Comparison of ENCODE assay signal across 18 cellular contexts in genomic region chr20:46642265-46642942, GRCh38. TPM values are rescaled to one million over a fixed set of nuclear protein-coding genes. Genes with fewer than 3 reads are reported as not detected.
A peak's percentile ranks its signal among the peaks of the same experiment; 100 is the strongest.
DNase-seq lines count a peak whose midpoint lies in the region; ATAC-seq, FAIRE-seq and TF ChIP-seq lines count a peak whose summit lies in the region.
"Had no signal": no experiment of that assay in that cellular context is flagged by ENCODE, and none has a peak within 500 bp of the region (broad histone marks: within the 10 kb centered on the region; RNA-seq: fewer than 3 reads in every experiment).

No MANE protein-coding gene starts in this region.

- TF ChIP-seq CTCF in bronchial epithelial cell (IDR thresholded peaks at IDR 0.05; ENCODE audit: insufficient read depth, low read length, severe bottlenecking) (no peak), right lobe of liver (IDR thresholded peaks at IDR 0.05) (no peak)

- peaks cover 0 to 28% (median 9%) of the 10 kb centered on the region in 4 donors for H3K4me1 ChIP-seq in right lobe of liver

- H3K4me3 ChIP-seq in bronchial epithelial cell (ENCODE audit: low read depth, low read length), result no peak overlapping the region
- no peak overlapping the region for H3K4me3 ChIP-seq in right lobe of liver

- H3K36me3 ChIP-seq in bronchial epithelial cell (ENCODE audit: control insufficient read depth, insufficient read depth, low read length) (no peaks in the 10 kb centered on the region), right lobe of liver (no peaks in the 10 kb centered on the region)

- peak; percentile 55 for ATAC-seq in left ventricle myocardium superior
- ATAC-seq in Right ventricle myocardium superior (ENCODE audit: poor library complexity), result no peak
- peak; percentile 42 to 70 (median 57) for ATAC-seq in right lobe of liver
- no peak for ATAC-seq in GM18519 (IDR thresholded peaks at IDR 0.05; ENCODE audit: low FRiP score, unreplicated experiment)
- no peak for ATAC-seq in HG03159 (IDR thresholded peaks at IDR 0.05; ENCODE audit: unreplicated experiment)

- H3K27me3 ChIP-seq in bronchial epithelial cell (ENCODE audit: control insufficient read depth, insufficient read depth, low read length) (no peaks in the 10 kb centered on the region), right lobe of liver (no peaks in the 10 kb centered on the region)

- intact Hi-C loops in left ventricle myocardium superior (cut with micrococcal nuclease), result no loop called here
- intact Hi-C loops in Right ventricle myocardium superior (cut with DNase I), result no loop called here
- intact Hi-C loops in right lobe of liver (cut with DNase I), result no loop called here

- no peaks in the 10 kb centered on the region for H3K9me3 ChIP-seq in right lobe of liver
- H3K9me3 ChIP-seq: SK-N-SH had no signal

- peak; percentile 55 for FAIRE-seq in bronchial epithelial cell (lab: Jason Lieb, UNC)

- 63% methylated on average over 10 of the region's 11 CpGs for WGBS in right lobe of liver (ENCODE audit: insufficient coverage, low coverage, low lambda C conversion rate, missing lambda C conversion rate)

- peak overlapping the region in 1 of 3 donors; percentile 30 for H3K27ac ChIP-seq in right lobe of liver
- H3K27ac ChIP-seq: C4-2B, HL-60 had no signal

- TF ChIP-seq POLR2A in right lobe of liver (IDR thresholded peaks at IDR 0.05), result no peak

- DNase-seq in left ventricle myocardium superior, result no peak
- no peak for DNase-seq in Right ventricle myocardium superior
- no peak for DNase-seq in bronchial epithelial cell (ENCODE audit: low read depth)
- DNase-seq in right lobe of liver, result peak; percentile 51 to 57 (median 57)
- DNase-seq in HPDE6-E6E7 (ENCODE audit: extremely low spot score), result no peak
- DNase-seq: DMS153, H9, KBM-7, MV-4-11, NCI-H1417, NCI-H187 treated with DMSO at 0.1 percent for 48 hours, NCI-H446, NCI-H774, SK-N-SH had no signal

RNA-seq across cellular contexts. Expression of gene SLC13A3, which starts 8.9 kb away (rescaled TPM):
- total RNA-seq in left ventricle myocardium superior (0.12 TPM), Right ventricle myocardium superior (0.30 TPM), bronchial epithelial cell (5.1 and 5.5 TPM in 2 replicates), right lobe of liver (10 to 100 TPM in 3 of 6 experiments, 1 to 10 TPM in 3; 3.7 to 14.6 (median 9.3) TPM)

RNA-seq across cellular contexts. Expression of gene TP53RK, which starts 46.8 kb away (rescaled TPM):
- 6.1 TPM for total RNA-seq in left ventricle myocardium superior
- 5.0 TPM for total RNA-seq in Right ventricle myocardium superior
- 18.4 and 19.0 TPM in 2 replicates for total RNA-seq in bronchial epithelial cell
- 1 to 10 TPM; 3.1 to 10.0 (median 5.2) TPM for total RNA-seq in right lobe of liver

Comparison
In these comparisons a context has a peak if more than half of its experiments do, and no peak if none do; other contexts are left out.
1. ATAC-seq: peak in left ventricle myocardium superior (single experiment) and right lobe of liver (4 of 4); none in Right ventricle myocardium superior (single experiment), GM18519 (single experiment) and HG03159 (single experiment).
2. DNase-seq: peak in right lobe of liver (3 of 3); none in left ventricle myocardium superior (single experiment), Right ventricle myocardium superior (single experiment), bronchial epithelial cell (single experiment) and HPDE6-E6E7 (single experiment).